In the genomic region with DNA sequence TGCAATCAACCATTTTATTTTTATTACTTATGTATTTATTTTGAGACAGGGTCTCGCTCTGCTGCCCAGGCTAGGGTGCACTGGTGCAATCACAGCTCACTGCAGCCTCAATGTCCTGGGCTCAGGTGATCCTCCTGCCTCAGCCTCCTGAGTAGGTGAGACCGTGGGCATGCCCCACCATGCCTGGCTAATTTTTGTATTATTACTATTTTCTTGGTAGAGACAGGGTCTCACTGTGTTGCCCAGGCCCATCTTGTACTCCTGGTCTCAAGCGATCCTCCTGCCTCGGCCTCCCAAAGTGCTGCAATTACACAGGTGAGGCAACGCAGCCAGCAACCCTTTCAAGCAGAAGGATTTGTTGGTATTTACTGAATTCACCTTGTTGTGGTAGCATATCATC, we compare ENCODE assay signal across 22 cellular contexts.
"Had no signal": no experiment of that assay in that cellular context is flagged by ENCODE, and none has a peak within 500 bp of the region (broad histone marks: within the 10 kb centered on the region; RNA-seq: fewer than 3 reads in every experiment).

No MANE protein-coding gene starts in this region.

- H3K27me3 ChIP-seq: thyroid gland had no signal

- H3K4me3 ChIP-seq: psoas muscle, skin epidermis, thyroid gland had no signal

- H3K4me1 ChIP-seq: psoas muscle, thyroid gland had no signal

- ATAC-seq: naive thymus-derived CD4-positive, alpha-beta T cell; psoas muscle; right cardiac atrium; stimulated activated naive CD8-positive, alpha-beta T cell treated with anti-CD3 and anti-CD28 coated beads, Interleukin-15, amount 100 ng/mL, for 72 hours had no signal

- H3K4me1 Mint-ChIP-seq: immature natural killer cell, mesothelial cell of epicardium had no signal

- H3K27ac Mint-ChIP-seq: immature natural killer cell; mesothelial cell of epicardium; naive thymus-derived CD4-positive, alpha-beta T cell; nephron; neural progenitor cell; stimulated activated naive CD8-positive, alpha-beta T cell treated with anti-CD3 and anti-CD28 coated beads, Interleukin-15, amount 100 ng/mL, for 72 hours had no signal

- H3K9me3 ChIP-seq: psoas muscle, thyroid gland had no signal

- H3K9me3 Mint-ChIP-seq: immature natural killer cell; mesothelial cell of epicardium; stimulated activated naive CD8-positive, alpha-beta T cell treated with anti-CD3 and anti-CD28 coated beads, Interleukin-15, amount 100 ng/mL, for 72 hours had no signal

- H3K36me3 ChIP-seq: neural progenitor cell, thyroid gland had no signal

- H3K9ac ChIP-seq: neural progenitor cell had no signal

- H3K27me3 Mint-ChIP-seq: stimulated activated naive CD8-positive, alpha-beta T cell treated with anti-CD3 and anti-CD28 coated beads, Interleukin-15, amount 100 ng/mL, for 72 hours had no signal

- DNase-seq: effector CD4-positive, alpha-beta T cell; hypothalamus; immature natural killer cell; islet precursor cell; mesenchymal stem cell; naive thymus-derived CD4-positive, alpha-beta T cell; right cardiac atrium; stimulated activated CD4-positive, alpha-beta T cell treated with anti-CD3 and anti-CD28 coated beads, Interleukin-12 subunit alpha, Interleukin-12 subunit beta, amount 100 ng/mL, for 4 hours; stimulated activated CD4-positive, alpha-beta T cell treated with anti-CD3 and anti-CD28 coated beads, Interleukin-1b, Interleukin-23, amount 100 ng/mL, for 48 hours; stimulated activated CD4-positive, alpha-beta T cell treated with anti-CD3 and anti-CD28 coated beads, Interleukin-4, amount 100 ng/mL, for 1 hour; stimulated activated CD8-positive, alpha-beta memory T cell treated with anti-CD3 and anti-CD28 coated beads, Interleukin-4, amount 100 ng/mL, for 48 hours; stimulated activated naive CD4-positive, alpha-beta T cell; stimulated activated naive CD8-positive, alpha-beta T cell treated with anti-CD3 and anti-CD28 coated beads, Interleukin-15, amount 100 ng/mL, for 72 hours; thyroid gland; trophoblast cell had no signal

- H3K4me3 Mint-ChIP-seq: immature natural killer cell; mesothelial cell of epicardium; naive thymus-derived CD4-positive, alpha-beta T cell; nephron; stimulated activated naive CD8-positive, alpha-beta T cell treated with anti-CD3 and anti-CD28 coated beads, Interleukin-15, amount 100 ng/mL, for 72 hours had no signal

- FAIRE-seq: frontal cortex had no signal

- H3K27ac ChIP-seq: dorsolateral prefrontal cortex, neural progenitor cell, psoas muscle, skin epidermis, thyroid gland had no signal

- H3K36me3 Mint-ChIP-seq: immature natural killer cell, mesothelial cell of epicardium had no signal
